Comparison of ENCODE assay signal across 8 cellular contexts in the genomic region with DNA sequence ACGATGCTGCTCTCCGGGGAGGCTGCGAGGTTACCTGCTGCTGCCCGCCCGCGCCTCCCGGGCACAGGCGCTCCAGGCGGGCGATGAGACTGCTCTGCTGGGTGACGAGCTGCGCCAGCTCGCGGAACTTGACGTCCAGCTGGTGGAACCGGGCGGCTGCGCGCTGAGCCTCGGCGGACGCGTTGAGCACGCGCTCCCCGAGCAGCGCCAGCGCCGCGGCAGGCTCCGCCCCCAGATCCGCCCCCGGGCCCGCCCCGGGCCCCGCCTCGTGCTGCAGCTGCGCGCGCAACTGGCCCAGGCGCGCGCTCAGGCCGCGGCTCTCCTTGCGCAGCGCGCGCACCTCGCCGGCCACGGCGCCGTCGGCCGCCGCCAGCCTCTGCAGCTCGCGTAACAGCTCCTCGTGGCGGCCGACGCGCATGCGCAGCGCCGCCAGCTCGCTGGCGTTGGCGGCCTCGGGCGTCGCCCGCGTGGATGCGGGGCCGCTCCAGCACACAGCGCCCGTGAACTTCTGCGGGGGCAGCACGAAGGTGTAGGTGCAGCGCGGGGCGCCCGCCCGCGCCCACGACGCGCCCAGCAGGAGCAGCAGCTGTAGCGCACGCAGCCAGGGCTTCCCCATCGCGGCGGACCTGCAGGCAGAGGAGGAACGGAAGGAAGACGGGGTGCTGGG. TPM values are rescaled to one million over a fixed set of nuclear protein-coding genes. Genes with fewer than 3 reads are reported as not detected.
DNase-seq lines count a peak whose midpoint lies in the region; TF ChIP-seq lines count a peak whose summit lies in the region.

No MANE protein-coding gene starts in this region.

- TF ChIP-seq EP300 in ovary (IDR thresholded peaks at IDR 0.05): no peak

- peaks cover 3% of the 10 kb centered on the region for H3K9me3 Mint-ChIP-seq in activated naive CD4-positive, alpha-beta T cell treated with anti-CD3 and anti-CD28 coated beads, Interleukin-2, amount 10 ng/mL, durations not matched to agents 7 days and 5 days

- TF ChIP-seq CTCF in ovary (IDR thresholded peaks at IDR 0.05) (peak in 1 of 3 donors; percentile 33), testis (IDR thresholded peaks at IDR 0.05) (peak in 2 of 3 experiments; percentile 11 to 13)

- intact Hi-C loops in ovary (cut with DNase I): no loop called here
- intact Hi-C loops in testis (cut with DNase I; ENCODE audit: low total_unique reads): no loop called here

- peaks cover 5% of the 10 kb centered on the region for H3K27me3 Mint-ChIP-seq in activated naive CD4-positive, alpha-beta T cell treated with anti-CD3 and anti-CD28 coated beads, Interleukin-2, amount 10 ng/mL, durations not matched to agents 7 days and 5 days

- peaks cover 5% of the 10 kb centered on the region for H3K36me3 ChIP-seq in MG63
- no peaks in the 10 kb centered on the region for H3K36me3 ChIP-seq in SJSA1
- no peaks in the 10 kb centered on the region for H3K36me3 ChIP-seq in ovary
- no peaks in the 10 kb centered on the region for H3K36me3 ChIP-seq in testis (ENCODE audit: low read depth, missing control alignments)

- in situ Hi-C loops in G401 (cut with HindIII; ENCODE audit: low sequenced_read_pairs): no loop called here

- 1 to 3% (median 1%) methylated on average over 57 to 97 of the region's 97 CpGs for WGBS in ovary, 3 donors
- WGBS in testis, 2 donors: 3% methylated on average over 55 of the region's 97 CpGs; no CpG with 5 or more reads in 1 of the 2 donors

- CTCF ChIA-PET in activated naive CD4-positive, alpha-beta T cell treated with anti-CD3 and anti-CD28 coated beads, Interleukin-2, amount 10 ng/mL, durations not matched to agents 7 days and 5 days (lab: Charles Lee): interaction anchor here (0.8 to 2.2 kb wide), 6 partner anchors 8 to 164 kb away, joined by 3 to 8 read pairs (median 3); a partner anchor contains a TSS

- no peak for TF ChIP-seq POLR2A in ovary (IDR thresholded peaks at IDR 0.05)
- no peak for TF ChIP-seq POLR2A in testis (IDR thresholded peaks at IDR 0.05)

- peaks cover 31% of the 10 kb centered on the region for H3K4me1 Mint-ChIP-seq in activated naive CD4-positive, alpha-beta T cell treated with anti-CD3 and anti-CD28 coated beads, Interleukin-2, amount 10 ng/mL, durations not matched to agents 7 days and 5 days

- H3K27ac ChIP-seq in SJSA1 (no peak overlapping the region), ovary (peak overlapping the region in 1 of 2 donors; percentile 26), testis (peak overlapping the region; percentile 22 to 73)

- H3K27ac Mint-ChIP-seq in activated naive CD4-positive, alpha-beta T cell treated with anti-CD3 and anti-CD28 coated beads, Interleukin-2, amount 10 ng/mL, durations not matched to agents 7 days and 5 days: peak overlapping the region; percentile 82

- H3K9me3 ChIP-seq in MG63: no peaks in the 10 kb centered on the region; the same call in 1 of the 2 replicates
- H3K9me3 ChIP-seq in SJSA1 (replicated peaks): 0 out of 2 replicates have a peak, but pooled peaks cover 5% of the 10 kb centered on the region
- no peaks in the 10 kb centered on the region for H3K9me3 ChIP-seq in ovary
- H3K9me3 ChIP-seq in testis: no peaks in the 10 kb centered on the region

- DNase-seq in G401 (ENCODE audit: low spot score): peak; percentile 61
- peak; percentile 89 for DNase-seq in HCEC 1CT
- peak; percentile 94 for DNase-seq in MG63
- DNase-seq in SJSA1 (ENCODE audit: low read depth in 1 of 2, low spot score in 2 of 2): peak; percentile 72 to 90
- peak; percentile 89 for DNase-seq in activated naive CD4-positive, alpha-beta T cell treated with anti-CD3 and anti-CD28 coated beads, Interleukin-2, amount 10 ng/mL, durations not matched to agents 7 days and 5 days
- DNase-seq in globus pallidus (ENCODE audit: low spot score): peak; percentile 87
- peak; percentile 85 to 94 (median 89) for DNase-seq in ovary
- peak; percentile 90 for DNase-seq in testis

- peaks cover 13% of the 10 kb centered on the region for H3K4me1 ChIP-seq in SJSA1 (replicated peaks)
- H3K4me1 ChIP-seq in ovary (ENCODE audit: insufficient read depth): no peaks in the 10 kb centered on the region
- H3K4me1 ChIP-seq in testis: peaks cover 3% of the 10 kb centered on the region

- peak overlapping the region; percentile 57 for H3K4me3 Mint-ChIP-seq in activated naive CD4-positive, alpha-beta T cell treated with anti-CD3 and anti-CD28 coated beads, Interleukin-2, amount 10 ng/mL, durations not matched to agents 7 days and 5 days

- H3K27me3 ChIP-seq in MG63 (peaks cover 5% of the 10 kb centered on the region; the same call in 1 of the 2 replicates), SJSA1 (replicated peaks) (no peaks in the 10 kb centered on the region), ovary (no peaks in the 10 kb centered on the region), testis (no peaks in the 10 kb centered on the region)

- peak overlapping the region; percentile 47 for H3K4me3 ChIP-seq in MG63
- H3K4me3 ChIP-seq in SJSA1: peak overlapping the region; percentile 36
- peak overlapping the region; percentile 34 for H3K4me3 ChIP-seq in ovary
- H3K4me3 ChIP-seq in testis: peak overlapping the region; percentile 41 to 64

- H3K36me3 Mint-ChIP-seq in activated naive CD4-positive, alpha-beta T cell treated with anti-CD3 and anti-CD28 coated beads, Interleukin-2, amount 10 ng/mL, durations not matched to agents 7 days and 5 days: peaks cover 23% of the 10 kb centered on the region

RNA-seq across cellular contexts. Expression of a gene that starts 6.4 kb away (rescaled TPM):
- 0.18 and 0.64 TPM in 2 replicates for total RNA-seq in G401 (2014; rRNA removed; shearing (Covaris generic))
- not detected in 2 replicates for total RNA-seq in MG63 (2014; rRNA removed; shearing (Covaris generic); ENCODE audit: low replicate concordance)
- total RNA-seq in SJSA1 (2014; rRNA removed; shearing (Covaris generic)): 0.11 TPM in 1 of 2 replicates, not detected in the other
- total RNA-seq in ovary (under 1 TPM in 6 of 7 donors, not detected in 1; 0.15 to 0.80 (median 0.38) TPM), testis (1 to 10 TPM; 7.6 to 8.7 TPM)
- polyA plus RNA-seq in ovary (1 to 10 TPM in 1 of 2 donors, under 1 TPM in 1; 0.10 to 1.4 TPM), testis (ENCODE audit: insufficient read depth, low read depth, low replicate concordance) (3.0 TPM)

RNA-seq across cellular contexts. Expression of a gene that starts 10.0 kb away (rescaled TPM):
- total RNA-seq in G401 (2014; rRNA removed; shearing (Covaris generic)): 9.5 and 10.8 TPM in 2 replicates
- total RNA-seq in MG63 (2014; rRNA removed; shearing (Covaris generic); ENCODE audit: low replicate concordance): 22.5 and 28.9 TPM in 2 replicates
- total RNA-seq in SJSA1 (2014; rRNA removed; shearing (Covaris generic)): 14.5 and 17.4 TPM in 2 replicates
- total RNA-seq in ovary (10 to 100 TPM; 34.0 to 49.5 (median 40.2) TPM), testis (10 to 100 TPM; 20.4 to 25.8 TPM)
- polyA plus RNA-seq in ovary (10 to 100 TPM; 39.0 to 42.1 TPM), testis (ENCODE audit: insufficient read depth, low read depth, low replicate concordance) (18.7 TPM)

RNA-seq across cellular contexts. Expression of a gene that starts 10.1 kb away (rescaled TPM):
- total RNA-seq in G401 (2014; rRNA removed; shearing (Covaris generic)): 77.4 and 104 TPM in 2 replicates
- total RNA-seq in MG63 (2014; rRNA removed; shearing (Covaris generic); ENCODE audit: low replicate concordance): 128 and 155 TPM in 2 replicates
- 28.0 and 31.4 TPM in 2 replicates for total RNA-seq in SJSA1 (2014; rRNA removed; shearing (Covaris generic))
- 10 to 100 TPM; 21.0 to 58.3 (median 44.4) TPM for total RNA-seq in ovary
- polyA plus RNA-seq in ovary: 10 to 100 TPM in 1 of 2 donors, 1 to 10 TPM in 1; 6.2 to 33.3 TPM
- 10 to 100 TPM; 66.2 to 68.1 TPM for total RNA-seq in testis
- polyA plus RNA-seq in testis (ENCODE audit: insufficient read depth, low read depth, low replicate concordance): 39.3 TPM

RNA-seq across cellular contexts. Expression of a gene that starts 15.4 kb away (rescaled TPM):
- total RNA-seq in G401 (2014; rRNA removed; shearing (Covaris generic)): 6.6 and 8.0 TPM in 2 replicates
- total RNA-seq in MG63 (2014; rRNA removed; shearing (Covaris generic); ENCODE audit: low replicate concordance): 2.0 and 5.9 TPM in 2 replicates
- total RNA-seq in SJSA1 (2014; rRNA removed; shearing (Covaris generic)): 1.9 and 2.2 TPM in 2 replicates
- total RNA-seq in ovary (10 to 100 TPM in 5 of 7 donors, 1 to 10 TPM in 2; 5.5 to 18.5 (median 14.4) TPM), testis (10 to 100 TPM; 25.0 to 27.8 TPM)
- polyA plus RNA-seq in ovary (1 to 10 TPM; 2.1 to 8.7 TPM), testis (ENCODE audit: insufficient read depth, low read depth, low replicate concordance) (16.3 TPM)

RNA-seq across cellular contexts. Expression of a gene that starts 23.6 kb away (rescaled TPM):
- 356 and 383 TPM in 2 replicates for total RNA-seq in G401 (2014; rRNA removed; shearing (Covaris generic))
- 677 and 743 TPM in 2 replicates for total RNA-seq in MG63 (2014; rRNA removed; shearing (Covaris generic); ENCODE audit: low replicate concordance)
- 295 and 346 TPM in 2 replicates for total RNA-seq in SJSA1 (2014; rRNA removed; shearing (Covaris generic))
- total RNA-seq in ovary (100 to 1,000 TPM; 284 to 375 (median 298) TPM), testis (100 to 1,000 TPM; 281 to 306 TPM)
- polyA plus RNA-seq in ovary (100 to 1,000 TPM; 293 to 311 TPM), testis (ENCODE audit: insufficient read depth, low read depth, low replicate concordance) (348 TPM)
